Comparison of ENCODE assay signal across 8 cellular contexts in genomic region chr5:145834554-145834916, GRCh38. TPM values are rescaled to one million over a fixed set of nuclear protein-coding genes. Genes with fewer than 3 reads are reported as not detected.
DNase-seq lines count a peak whose midpoint lies in the region; ATAC-seq and TF ChIP-seq lines count a peak whose summit lies in the region.

No MANE protein-coding gene starts in this region.

- TF ChIP-seq POLR2A in spleen (IDR thresholded peaks at IDR 0.05) = no peak

- no peaks in the 10 kb centered on the region for H3K36me3 Mint-ChIP-seq in GM23338 (ENCODE audit: low read depth)

- H3K4me3 ChIP-seq in GM23338 = peak overlapping the region; percentile 75
- H3K4me3 ChIP-seq in WI38 (ENCODE audit: low read depth, low read length) = peak overlapping the region; percentile 66
- H3K4me3 ChIP-seq in iPS DF 6.9 (ENCODE audit: low read length) = peak overlapping the region; percentile 51; the same call in 1 of the 2 replicates
- H3K4me3 ChIP-seq in spleen = peak overlapping the region; percentile 66 to 92 (median 74)

- H3K27me3 Mint-ChIP-seq in GM23338 (ENCODE audit: insufficient read depth, low read depth, poor library complexity) = peaks cover 8% of the 10 kb centered on the region

- no peaks in the 10 kb centered on the region; the same call in 1 of the 2 replicates for H3K4me1 ChIP-seq in GM23338 (ENCODE audit: insufficient read depth)
- H3K4me1 ChIP-seq in iPS DF 6.9 (ENCODE audit: control insufficient read depth, insufficient read depth, low read length) = peaks cover 1% of the 10 kb centered on the region; the same call in 1 of the 2 replicates
- peaks cover 7 to 47% (median 20%) of the 10 kb centered on the region in 6 donors for H3K4me1 ChIP-seq in spleen

- intact Hi-C loops in spleen (cut with DNase I; ENCODE audit: low total_unique reads) = no loop called here

- no peaks in the 10 kb centered on the region for H3K9me3 ChIP-seq in iPS DF 6.9 (ENCODE audit: control insufficient read depth, insufficient read depth, low read length)
- H3K9me3 ChIP-seq in spleen = no peaks in the 10 kb centered on the region

- H3K27ac ChIP-seq in GM23338 (ENCODE audit: low read depth) = no peak overlapping the region
- no peak overlapping the region for H3K27ac ChIP-seq in iPS DF 6.9 (ENCODE audit: low read length)
- H3K27ac ChIP-seq in spleen = peak overlapping the region in 5 of 8 donors; percentile 43 to 76 (median 71)

- no peaks in the 10 kb centered on the region for H3K9me3 Mint-ChIP-seq in GM23338

- peaks cover 5% of the 10 kb centered on the region; the same call in 1 of the 3 replicates for H3K4me1 Mint-ChIP-seq in GM23338

- H3K4me3 Mint-ChIP-seq in GM23338 = peak overlapping the region; percentile 68

- peak overlapping the region; percentile 100 for H2AFZ ChIP-seq in GM23338

- no peaks in the 10 kb centered on the region for H3F3A ChIP-seq in GM23338 (replicated peaks; ENCODE audit: low read depth)

- no CpG with 5 or more reads among the region's 10 CpGs for WGBS in iPS DF 6.9 (ENCODE audit: insufficient coverage, insufficient read length)
- WGBS in spleen, 5 donors = 18 to 29% (median 22%) methylated on average over 10 of the region's 10 CpGs

- H3K27ac Mint-ChIP-seq in GM23338 = no peak overlapping the region

- H3K27me3 ChIP-seq in GM23338 (ENCODE audit: insufficient read depth) (peaks cover 22% of the 10 kb centered on the region), iPS DF 6.9 (ENCODE audit: control insufficient read depth, insufficient read depth, low read length) (peaks cover 1% of the 10 kb centered on the region; the same call in 1 of the 2 replicates), spleen (replicated peaks in 1 of 7) (peaks cover 0 to 8% (median 0%) of the 10 kb centered on the region in 7 donors)

- no peaks in the 10 kb centered on the region for H3K79me2 ChIP-seq in GM23338 (replicated peaks; ENCODE audit: insufficient read depth)

- no peaks in the 10 kb centered on the region for H3K9me2 ChIP-seq in GM23338 (ENCODE audit: insufficient read depth)

- no peaks in the 10 kb centered on the region for H4K20me1 ChIP-seq in GM23338 (replicated peaks; ENCODE audit: insufficient read depth)

- DNase-seq in GM23338 (ENCODE audit: low spot score) = no peak
- no peak for DNase-seq in iPS DF 6.9 (ENCODE audit: low read depth, low spot score)
- DNase-seq in spleen = no peak
- no peak for DNase-seq in DMS53 treated with DMSO at 0.1 percent for 48 hours (lab: John Stamatoyannopoulos, UW; ENCODE audit: unreplicated experiment)
- no peak for DNase-seq in SW480 (ENCODE audit: low spot score)

- ATAC-seq in GM23338 = no peak
- no peak for ATAC-seq in HG02763 (IDR thresholded peaks at IDR 0.05; ENCODE audit: unreplicated experiment)
- no peak for ATAC-seq in GM19455 (IDR thresholded peaks at IDR 0.05; ENCODE audit: unreplicated experiment)

- TF ChIP-seq CTCF in GM23338 (conservative IDR thresholded peaks at IDR 0.05; ENCODE audit: low read depth in 2 of 2) = no peak
- TF ChIP-seq CTCF in WI38 (IDR thresholded peaks at IDR 0.05; ENCODE audit: low read depth, low read length) = no peak
- no peak for TF ChIP-seq CTCF in spleen (IDR thresholded peaks at IDR 0.05 in 8 of 11, conservative IDR thresholded peaks at IDR 0.05 in 3 of 11)

- H3K36me3 ChIP-seq in GM23338 (ENCODE audit: insufficient read depth) (no peaks in the 10 kb centered on the region), iPS DF 6.9 (ENCODE audit: control insufficient read depth, insufficient read depth, low read length) (no peaks in the 10 kb centered on the region), spleen (no peaks in the 10 kb centered on the region)

- H3K4me2 ChIP-seq in GM23338 = peak overlapping the region; percentile 97

TF ChIP-seq in GM23338, 12 proteins besides CTCF, POLR2A, EP300 and RAD21 (continues in another document):
- no peak for TF ChIP-seq ETS1 (IDR thresholded peaks at IDR 0.05)
- no peak for TF ChIP-seq STAT1 (IDR thresholded peaks at IDR 0.05; ENCODE audit: unreplicated experiment)
- TF ChIP-seq NANOG (IDR thresholded peaks at IDR 0.05; ENCODE audit: borderline replicate concordance) = no peak
- TF ChIP-seq EZH2phosphoT487 (IDR thresholded peaks at IDR 0.05; ENCODE audit: unreplicated experiment) = no peak
- no peak for TF ChIP-seq CREB1 (CRISPR knock-in tag; IDR thresholded peaks at IDR 0.05; ENCODE audit: low read depth)
- no peak for TF ChIP-seq ZNF331 (CRISPR knock-in tag; IDR thresholded peaks at IDR 0.05; ENCODE audit: low read depth)
- no peak for TF ChIP-seq EZH2 (IDR thresholded peaks at IDR 0.05; ENCODE audit: low read depth, unreplicated experiment)
- no peak for TF ChIP-seq ZNF462 (CRISPR knock-in tag; IDR thresholded peaks at IDR 0.05)

RNA-seq across cellular contexts. Expression of gene PRELID2, which starts 0.6 kb away (rescaled TPM):
- total RNA-seq in GM23338 (2014; rRNA removed; shearing (Covaris generic)) = 9.8 and 13.1 TPM in 2 replicates
- polyA plus RNA-seq in GM23338 (2016; fragmentation: Nextera tagmentation; extraction: Ambion mirVana) (7.3 and 9.3 TPM in 2 replicates), spleen (1 to 10 TPM; 1.4 to 2.5 (median 1.7) TPM)
- total RNA-seq in spleen = 1 to 10 TPM; 3.6 to 10.0 (median 7.5) TPM

RNA-seq across cellular contexts. Expression of gene GRXCR2, which starts 38.3 kb away (rescaled TPM):
- total RNA-seq in GM23338 (2014; rRNA removed; shearing (Covaris generic)) = not detected in 2 replicates
- polyA plus RNA-seq in GM23338 (2016; fragmentation: Nextera tagmentation; extraction: Ambion mirVana) = not detected in 2 replicates
- total RNA-seq in spleen = not detected
- polyA plus RNA-seq in spleen = not detected

Comparison
In these comparisons a context has a peak if more than half of its experiments do, and no peak if none do; other contexts are left out.
1. H3K27ac ChIP-seq: peak in spleen (5 of 8); none in GM23338 (single experiment) and iPS DF 6.9 (single experiment).
2. Peak in every context shown above with its lines, with median percentiles within 50 percentile points of each other: H3K4me3 ChIP-seq.